In the genomic region with DNA sequence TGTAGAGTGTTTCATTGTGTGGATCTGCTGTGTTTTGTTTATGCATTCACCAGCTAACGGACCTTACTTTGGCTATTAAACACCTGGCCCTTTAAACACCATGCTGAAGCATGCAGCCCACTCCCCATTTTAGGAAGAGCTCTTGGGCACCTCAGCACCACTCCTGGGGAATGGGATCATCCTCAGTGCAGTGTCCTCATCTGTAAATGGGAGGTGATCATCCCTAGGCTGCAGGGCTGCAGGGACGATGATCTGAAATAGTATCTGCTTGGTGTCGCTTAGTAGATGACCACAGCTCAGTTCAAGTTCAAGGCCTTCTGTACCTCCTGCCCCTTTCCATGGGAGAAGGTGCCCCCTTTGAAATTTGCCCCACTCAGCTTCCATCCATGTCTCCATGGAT, we compare ENCODE assay signal across 31 cellular contexts.
"Had no signal": no experiment of that assay in that cellular context is flagged by ENCODE, and none has a peak within 500 bp of the region (broad histone marks: within the 10 kb centered on the region; RNA-seq: fewer than 3 reads in every experiment).

No MANE protein-coding gene starts in this region.

- H3K27me3 Mint-ChIP-seq: activated CD4-positive, alpha-beta T cell treated with anti-CD3 and anti-CD28 coated beads, Interleukin-2, amount 10 ng/mL, durations not matched to agents 7 days and 5 days; activated naive CD4-positive, alpha-beta T cell treated with anti-CD3 and anti-CD28 coated beads, Interleukin-2, amount 50 U/mL, for 24 hours; activated naive CD8-positive, alpha-beta T cell treated with anti-CD3 and anti-CD28 coated beads, Interleukin-2, amount 10 ng/mL, durations not matched to agents 7 days and 5 days; activated T-cell treated with anti-CD3 and anti-CD28 coated beads, Interleukin-2, amount 50 U/mL, for 24 hours; central memory CD8-positive, alpha-beta T cell had no signal

- H3K9me3 ChIP-seq: MG63, Peyer's patch, SJSA1, SK-N-SH had no signal

- ATAC-seq: activated CD8-positive, alpha-beta T cell treated with anti-CD3 and anti-CD28 coated beads, Interleukin-2, amount 10 ng/mL, durations not matched to agents 7 days and 5 days; PC-3 had no signal

- H3K36me3 Mint-ChIP-seq: activated naive CD4-positive, alpha-beta T cell treated with anti-CD3 and anti-CD28 coated beads, Interleukin-2, amount 50 U/mL, for 24 hours; activated naive CD8-positive, alpha-beta T cell treated with anti-CD3 and anti-CD28 coated beads, Interleukin-2, amount 10 ng/mL, durations not matched to agents 7 days and 5 days had no signal

- H3K4me2 ChIP-seq: SK-N-SH had no signal

- H3K36me3 ChIP-seq: brain microvascular endothelial cell, MG63, Peyer's patch, SJSA1 had no signal

- DNase-seq: activated CD4-positive, alpha-beta T cell treated with anti-CD3 and anti-CD28 coated beads, Interleukin-2, amount 10 ng/mL, durations not matched to agents 7 days and 5 days; activated CD4-positive, alpha-beta T cell treated with anti-CD3 and anti-CD28 coated beads, Interleukin-2, amount 50 U/mL, for 48 hours; activated CD8-positive, alpha-beta T cell treated with anti-CD3 and anti-CD28 coated beads, Interleukin-2, amount 10 ng/mL, durations not matched to agents 7 days and 5 days; activated gamma-delta T cell; activated naive CD4-positive, alpha-beta T cell treated with Interleukin-2 at 50 U/mL for 16 hours; activated naive CD8-positive, alpha-beta T cell treated with anti-CD3 and anti-CD28 coated beads, Interleukin-2, amount 10 ng/mL, durations not matched to agents 7 days and 5 days; activated T-cell treated with anti-CD3 and anti-CD28 coated beads, Interleukin-2, amount 50 U/mL, for 24 hours; brain microvascular endothelial cell; MG63; NCI-H1048; NCI-H1105 treated with DMSO at 0.1 percent for 48 hours; NCI-H1436 treated with DMSO at 0.1 percent for 48 hours; NCI-H1694 treated with DMSO at 0.1 percent for 48 hours; NCI-H2029 treated with DMSO at 0.1 percent for 48 hours; NCI-H2107; NCI-H2171; NCI-H510A; NCI-H526; NCI-H748 treated with DMSO at 0.1 percent for 48 hours; NK-92 treated with Interleukin-12 subunit alpha and Interleukin-12 subunit beta, amount 100 ng/mL, for 24 hours; PC-3; Peyer's patch; RPMI8226; SHP77 treated with DMSO at 0.1 percent for 48 hours had no signal

- H3K4me1 Mint-ChIP-seq: activated CD4-positive, alpha-beta T cell treated with anti-CD3 and anti-CD28 coated beads, Interleukin-2, amount 10 ng/mL, durations not matched to agents 7 days and 5 days; activated naive CD4-positive, alpha-beta T cell treated with anti-CD3 and anti-CD28 coated beads, Interleukin-2, amount 50 U/mL, for 24 hours; activated naive CD8-positive, alpha-beta T cell treated with anti-CD3 and anti-CD28 coated beads, Interleukin-2, amount 10 ng/mL, durations not matched to agents 7 days and 5 days; central memory CD8-positive, alpha-beta T cell had no signal

- H3K27ac ChIP-seq: brain microvascular endothelial cell, Peyer's patch, SJSA1 had no signal

- H3K27me3 ChIP-seq: brain microvascular endothelial cell, MG63, Peyer's patch, SJSA1 had no signal

- H3K9me3 Mint-ChIP-seq: activated CD4-positive, alpha-beta T cell treated with anti-CD3 and anti-CD28 coated beads, Interleukin-2, amount 10 ng/mL, durations not matched to agents 7 days and 5 days; activated naive CD4-positive, alpha-beta T cell treated with anti-CD3 and anti-CD28 coated beads, Interleukin-2, amount 50 U/mL, for 24 hours; activated naive CD8-positive, alpha-beta T cell treated with anti-CD3 and anti-CD28 coated beads, Interleukin-2, amount 10 ng/mL, durations not matched to agents 7 days and 5 days; activated T-cell treated with anti-CD3 and anti-CD28 coated beads, Interleukin-2, amount 50 U/mL, for 24 hours; activated T-helper 2 cell treated with anti-CD3 and anti-CD28 coated beads, Interferon-gamma antibody, Interleukin-2, Interleukin-4, amounts not matched to agents 10 μg/mL and 5 μg/mL and 100 μg/mL, durations not matched to agents 14 hours and 24 hours and 36 hours; central memory CD8-positive, alpha-beta T cell; T-helper 1 cell treated with Interleukin-12 subunit alpha and Interleukin-12 subunit beta and Interleukin-4 antibody, amounts not matched to agents 30 μg/mL and 1 μg/mL, for 36 hours; T-helper 2 cell treated with Interferon-gamma antibody and Interleukin-4, amounts not matched to agents 5 μg/mL and 100 μg/mL, for 36 hours had no signal

- H3K9me2 ChIP-seq: SK-N-SH had no signal

- H3K27ac Mint-ChIP-seq: activated CD4-positive, alpha-beta T cell treated with anti-CD3 and anti-CD28 coated beads, Interleukin-2, amount 10 ng/mL, durations not matched to agents 7 days and 5 days; activated CD8-positive, alpha-beta T cell treated with anti-CD3 and anti-CD28 coated beads, Interleukin-2, amount 10 ng/mL, durations not matched to agents 7 days and 5 days; activated naive CD4-positive, alpha-beta T cell treated with anti-CD3 and anti-CD28 coated beads, Interleukin-2, amount 50 U/mL, for 24 hours; activated naive CD8-positive, alpha-beta T cell treated with anti-CD3 and anti-CD28 coated beads, Interleukin-2, amount 10 ng/mL, durations not matched to agents 7 days and 5 days; activated T-cell treated with anti-CD3 and anti-CD28 coated beads, Interleukin-2, amount 50 U/mL, for 24 hours; activated T-helper 2 cell treated with anti-CD3 and anti-CD28 coated beads, Interferon-gamma antibody, Interleukin-2, Interleukin-4, amounts not matched to agents 10 μg/mL and 5 μg/mL and 100 μg/mL, durations not matched to agents 14 hours and 24 hours and 36 hours; T-helper 1 cell treated with Interleukin-12 subunit alpha and Interleukin-12 subunit beta and Interleukin-4 antibody, amounts not matched to agents 30 μg/mL and 1 μg/mL, for 36 hours; T-helper 2 cell treated with Interferon-gamma antibody and Interleukin-4, amounts not matched to agents 5 μg/mL and 100 μg/mL, for 36 hours had no signal

- H3K9ac ChIP-seq: SK-N-SH had no signal

- H3K4me3 Mint-ChIP-seq: activated CD4-positive, alpha-beta T cell treated with anti-CD3 and anti-CD28 coated beads, Interleukin-2, amount 10 ng/mL, durations not matched to agents 7 days and 5 days; activated CD8-positive, alpha-beta T cell treated with anti-CD3 and anti-CD28 coated beads, Interleukin-2, amount 10 ng/mL, durations not matched to agents 7 days and 5 days; activated naive CD4-positive, alpha-beta T cell treated with anti-CD3 and anti-CD28 coated beads, Interleukin-2, amount 50 U/mL, for 24 hours; activated naive CD8-positive, alpha-beta T cell treated with anti-CD3 and anti-CD28 coated beads, Interleukin-2, amount 10 ng/mL, durations not matched to agents 7 days and 5 days; activated T-cell treated with anti-CD3 and anti-CD28 coated beads, Interleukin-2, amount 50 U/mL, for 24 hours; central memory CD8-positive, alpha-beta T cell; T-helper 1 cell treated with Interleukin-12 subunit alpha and Interleukin-12 subunit beta and Interleukin-4 antibody, amounts not matched to agents 30 μg/mL and 1 μg/mL, for 36 hours; T-helper 2 cell treated with Interferon-gamma antibody and Interleukin-4, amounts not matched to agents 5 μg/mL and 100 μg/mL, for 36 hours had no signal

- H3K4me1 ChIP-seq: SJSA1 had no signal

- H3K4me3 ChIP-seq: MG63, Peyer's patch, SJSA1 had no signal
